8 cellular contexts compared by ENCODE assay signal in genomic region chr1:113811888-113812660, GRCh38. TPM values are rescaled to one million over a fixed set of nuclear protein-coding genes. Genes with fewer than 3 reads are reported as not detected.
DNase-seq lines count a peak whose midpoint lies in the region; ATAC-seq and TF ChIP-seq lines count a peak whose summit lies in the region.

RSBN1 (minus strand) TSS chr1:113812476; CDS start chr1:113812412, 64 bp downstream.

- H3K4me3 ChIP-seq in Panc1 (ENCODE audit: low read depth in 2 of 2, low read length in 2 of 2) (peak within 1 kb of the TSS; percentile 88 to 89), esophagus (ENCODE audit: low read depth in 1 of 2, low read length in 2 of 2) (peak within 1 kb of the TSS; percentile 71 to 80), muscle layer of colon (ENCODE audit: low read depth in 1 of 2, low read length in 2 of 2) (peak within 1 kb of the TSS; percentile 91 to 93)

- no TSS peak for BruUV-seq in Panc1 (replicated peaks; lab: Mats Ljungman, UMichigan)

- H3K4me3 Mint-ChIP-seq in activated T-cell treated with anti-CD3 and anti-CD28 coated beads, Interleukin-2, amount 50 U/mL, for 4 hours, result peak within 1 kb of the TSS; percentile 97

- peak within 1 kb of the TSS; percentile 97 for H3K9ac ChIP-seq in muscle layer of colon (ENCODE audit: low read length)

- in situ Hi-C loops in Panc1 (cut with HindIII; ENCODE audit: low pct_unique_long_range_greater_than_20kb, low sequenced_read_pairs), result no loop called here

- peak within 1 kb of the TSS; percentile 98 for H3K27ac ChIP-seq in Panc1 (ENCODE audit: low read length)
- H3K27ac ChIP-seq in esophagus (ENCODE audit: low read depth in 2 of 2, low read length in 1 of 2), result peak within 1 kb of the TSS; percentile 87 to 90
- H3K27ac ChIP-seq in muscle layer of colon (ENCODE audit: low read depth, low read length), result peak within 1 kb of the TSS; percentile 97

- peaks cover 11% of the 10 kb centered on the region for H3K36me3 Mint-ChIP-seq in activated T-cell treated with anti-CD3 and anti-CD28 coated beads, Interleukin-2, amount 50 U/mL, for 4 hours (ENCODE audit: insufficient read depth)

- H3K4me1 Mint-ChIP-seq in activated T-cell treated with anti-CD3 and anti-CD28 coated beads, Interleukin-2, amount 50 U/mL, for 4 hours (ENCODE audit: low read depth), result peaks cover 30% of the 10 kb centered on the region

- 0 to 1% methylated on average over 71 to 82 of the region's 82 CpGs for WGBS in esophagus, 2 donors

- H3K9me3 ChIP-seq in Panc1 (ENCODE audit: control insufficient read depth, insufficient read depth, low read depth, low read length) (no peaks in the 10 kb centered on the region), esophagus (ENCODE audit: control insufficient read depth in 2 of 2, insufficient read depth in 1 of 2, low read depth in 1 of 2, low read length in 1 of 2) (no peaks in the 10 kb centered on the region), muscle layer of colon (ENCODE audit: low read length) (no peaks in the 10 kb centered on the region)

- ATAC-seq in GM21723 (IDR thresholded peaks at IDR 0.05; ENCODE audit: unreplicated experiment), result peak; percentile 90
- ATAC-seq in Panc1, result peak; percentile 99
- peak; percentile 96 for ATAC-seq in activated T-cell treated with anti-CD3 and anti-CD28 coated beads, Interleukin-2, amount 50 U/mL, for 4 hours

- peaks cover 13% of the 10 kb centered on the region for H3K4me1 ChIP-seq in Panc1 (ENCODE audit: control insufficient read depth, insufficient read depth, low read length)
- peaks cover 0 to 3% of the 10 kb centered on the region in 2 donors for H3K4me1 ChIP-seq in esophagus (ENCODE audit: control insufficient read depth in 2 of 2, insufficient read depth in 2 of 2, low read length in 1 of 2)
- peaks cover 25% of the 10 kb centered on the region for H3K4me1 ChIP-seq in muscle layer of colon (ENCODE audit: insufficient read depth, low read length)

- H3K36me3 ChIP-seq in Panc1 (ENCODE audit: control insufficient read depth, insufficient read depth, low read length) (peaks cover 3% of the 10 kb centered on the region; the same call in 1 of the 2 replicates), esophagus (ENCODE audit: control insufficient read depth in 2 of 2, insufficient read depth in 2 of 2, low read length in 1 of 2) (no peaks in the 10 kb centered on the region), muscle layer of colon (ENCODE audit: insufficient read depth, low read length) (no peaks in the 10 kb centered on the region)

- POLR2A ChIA-PET in Panc1 (lab: Charles Lee), result no interaction called here

- H3K9me3 Mint-ChIP-seq in activated T-cell treated with anti-CD3 and anti-CD28 coated beads, Interleukin-2, amount 50 U/mL, for 4 hours, result no peaks in the 10 kb centered on the region

- DNase-seq in DMS53 treated with DMSO at 0.1 percent for 48 hours (lab: John Stamatoyannopoulos, UW; ENCODE audit: unreplicated experiment) (peak; percentile 97), KG1 (lab: John Stamatoyannopoulos, UW) (peak; percentile 95), Panc1 (ENCODE audit: low read depth, low spot score) (peak; percentile 84)
- DNase-seq in activated T-cell treated with anti-CD3 and anti-CD28 coated beads, Interleukin-2, amount 50 U/mL, for 4 hours, result peak; percentile 95
- DNase-seq in stimulated activated CD8-positive, alpha-beta memory T cell treated with anti-CD3 and anti-CD28 coated beads, Interleukin-7, amount 100 ng/mL, for 24 hours (ENCODE audit: low read depth), result peak; percentile 92

- CTCF ChIA-PET in Panc1 (lab: Charles Lee), result no interaction called here

- intact Hi-C loops in Panc1 (cut with micrococcal nuclease; ENCODE audit: unreplicated experiment), result no loop called here

- no peak for TF ChIP-seq CTCF in Panc1 (IDR thresholded peaks at IDR 0.05)

- H3K27me3 ChIP-seq in Panc1 (ENCODE audit: control insufficient read depth, insufficient read depth, low read length) (no peaks in the 10 kb centered on the region), esophagus (ENCODE audit: control insufficient read depth in 1 of 2, insufficient read depth in 2 of 2, low read length in 2 of 2) (no peaks in the 10 kb centered on the region), muscle layer of colon (ENCODE audit: control insufficient read depth in 1 of 2, insufficient read depth in 2 of 2, low read length in 2 of 2) (no peaks in the 10 kb centered on the region)

- no peaks in the 10 kb centered on the region for H3K27me3 Mint-ChIP-seq in activated T-cell treated with anti-CD3 and anti-CD28 coated beads, Interleukin-2, amount 50 U/mL, for 4 hours (ENCODE audit: low read depth)

RNA-seq across cellular contexts. Expression of gene RSBN1, which starts in this region (rescaled TPM):
- total RNA-seq in Panc1 (2021; ENCODE audit: unreplicated experiment), result 10.7 TPM
- polyA plus RNA-seq in Panc1 (2012; ENCODE audit: insufficient read length), result 4.4 TPM
- total RNA-seq in activated T-cell treated with anti-CD3 and anti-CD28 coated beads, Interleukin-2, amount 50 U/mL, for 4 hours, result 10 to 100 TPM; 15.4 to 20.2 (median 17.2) TPM
- 1 to 10 TPM; 2.9 to 3.5 TPM for polyA plus RNA-seq in esophagus

Comparison
In these comparisons a context has a peak if more than half of its experiments do, and no peak if none do; other contexts are left out.
1. Peak in every context shown above with its lines: DNase-seq, ATAC-seq, H3K4me3 ChIP-seq and H3K27ac ChIP-seq.